33 cellular contexts compared by ENCODE assay signal in genomic region chr20:4725263-4725550, GRCh38. TPM values are rescaled to one million over a fixed set of nuclear protein-coding genes. Genes with fewer than 3 reads are reported as not detected.
"Had no signal": no experiment of that assay in that cellular context is flagged by ENCODE, and none has a peak within 500 bp of the region (broad histone marks: within the 10 kb centered on the region; RNA-seq: fewer than 3 reads in every experiment).

No MANE protein-coding gene starts in this region.

- H3K4me1 ChIP-seq: ascending aorta had no signal

- H3K4me3 ChIP-seq: ascending aorta, cardiac muscle cell had no signal

- ATAC-seq: activated CD4-positive, alpha-beta T cell treated with anti-CD3 and anti-CD28 coated beads for 36 hours; activated CD4-positive, CD25-positive, alpha-beta regulatory T cell treated with anti-CD3 and anti-CD28 coated beads, Interleukin-2, amount 50 U/mL, for 24 hours; activated CD8-positive, alpha-beta memory T cell treated with anti-CD3 and anti-CD28 coated beads, Interleukin-2, amount 10 ng/mL, durations not matched to agents 7 days and 5 days; activated CD8-positive, alpha-beta T cell treated with anti-CD3 and anti-CD28 coated beads, Interleukin-2, amount 10 ng/mL, durations not matched to agents 7 days and 5 days; activated naive CD8-positive, alpha-beta T cell treated with anti-CD3 and anti-CD28 coated beads, Interleukin-2, amount 50 U/mL, for 24 hours had no signal

- H3K4me3 Mint-ChIP-seq: activated CD4-positive, alpha-beta memory T cell treated with anti-CD3 and anti-CD28 coated beads, Interleukin-2, amount 10 ng/mL, durations not matched to agents 7 days and 5 days; activated CD4-positive, alpha-beta T cell treated with anti-CD3 and anti-CD28 coated beads for 36 hours; activated CD4-positive, alpha-beta T cell treated with anti-CD3 and anti-CD28 coated beads, Interleukin-2, amount 10 ng/mL, durations not matched to agents 7 days and 5 days; activated CD8-positive, alpha-beta memory T cell treated with anti-CD3 and anti-CD28 coated beads, Interleukin-2, amount 10 ng/mL, durations not matched to agents 7 days and 5 days; activated CD8-positive, alpha-beta T cell treated with anti-CD3 and anti-CD28 coated beads, Interleukin-2, amount 10 ng/mL, durations not matched to agents 7 days and 5 days; activated naive CD4-positive, alpha-beta T cell treated with anti-CD3 and anti-CD28 coated beads, Interleukin-2, amount 10 ng/mL, durations not matched to agents 7 days and 5 days; activated naive CD4-positive, alpha-beta T cell treated with anti-CD3 and anti-CD28 coated beads, Interleukin-2, amount 50 U/mL, for 24 hours; activated naive CD8-positive, alpha-beta T cell; activated naive CD8-positive, alpha-beta T cell treated with anti-CD3 and anti-CD28 coated beads, Interleukin-2, amount 10 ng/mL, durations not matched to agents 7 days and 5 days; activated naive CD8-positive, alpha-beta T cell treated with anti-CD3 and anti-CD28 coated beads, Interleukin-2, amount 50 U/mL, for 24 hours; activated T-cell treated with anti-CD3 and anti-CD28 coated beads, Interleukin-2, amount 50 U/mL, for 24 hours; brain; central memory CD8-positive, alpha-beta T cell; T-helper 1 cell treated with Interleukin-12 subunit alpha and Interleukin-12 subunit beta and Interleukin-4 antibody, amounts not matched to agents 30 μg/mL and 1 μg/mL, for 36 hours; T-helper 2 cell treated with Interferon-gamma antibody and Interleukin-4, amounts not matched to agents 5 μg/mL and 100 μg/mL, for 36 hours had no signal

- H3K27me3 ChIP-seq: ascending aorta, cardiac muscle cell had no signal

- H3K36me3 ChIP-seq: ascending aorta, cardiac muscle cell had no signal

- H3K27me3 Mint-ChIP-seq: activated CD4-positive, alpha-beta memory T cell treated with anti-CD3 and anti-CD28 coated beads, Interleukin-2, amount 10 ng/mL, durations not matched to agents 7 days and 5 days; activated CD4-positive, alpha-beta T cell treated with anti-CD3 and anti-CD28 coated beads for 36 hours; activated CD4-positive, alpha-beta T cell treated with anti-CD3 and anti-CD28 coated beads, Interleukin-2, amount 10 ng/mL, durations not matched to agents 7 days and 5 days; activated CD8-positive, alpha-beta memory T cell treated with anti-CD3 and anti-CD28 coated beads, Interleukin-2, amount 10 ng/mL, durations not matched to agents 7 days and 5 days; activated naive CD4-positive, alpha-beta T cell treated with anti-CD3 and anti-CD28 coated beads, Interleukin-2, amount 50 U/mL, for 24 hours; activated naive CD8-positive, alpha-beta T cell; activated naive CD8-positive, alpha-beta T cell treated with anti-CD3 and anti-CD28 coated beads, Interleukin-2, amount 10 ng/mL, durations not matched to agents 7 days and 5 days; activated naive CD8-positive, alpha-beta T cell treated with anti-CD3 and anti-CD28 coated beads, Interleukin-2, amount 50 U/mL, for 24 hours; activated T-cell treated with anti-CD3 and anti-CD28 coated beads, Interleukin-2, amount 50 U/mL, for 24 hours; central memory CD8-positive, alpha-beta T cell had no signal

- H3K27ac Mint-ChIP-seq: activated CD4-positive, alpha-beta memory T cell treated with anti-CD3 and anti-CD28 coated beads, Interleukin-2, amount 10 ng/mL, durations not matched to agents 7 days and 5 days; activated CD4-positive, alpha-beta T cell treated with anti-CD3 and anti-CD28 coated beads for 36 hours; activated CD4-positive, alpha-beta T cell treated with anti-CD3 and anti-CD28 coated beads, Interleukin-2, amount 10 ng/mL, durations not matched to agents 7 days and 5 days; activated CD8-positive, alpha-beta memory T cell treated with anti-CD3 and anti-CD28 coated beads, Interleukin-2, amount 10 ng/mL, durations not matched to agents 7 days and 5 days; activated CD8-positive, alpha-beta T cell treated with anti-CD3 and anti-CD28 coated beads, Interleukin-2, amount 10 ng/mL, durations not matched to agents 7 days and 5 days; activated naive CD4-positive, alpha-beta T cell treated with anti-CD3 and anti-CD28 coated beads, Interleukin-2, amount 10 ng/mL, durations not matched to agents 7 days and 5 days; activated naive CD4-positive, alpha-beta T cell treated with anti-CD3 and anti-CD28 coated beads, Interleukin-2, amount 50 U/mL, for 24 hours; activated naive CD8-positive, alpha-beta T cell; activated naive CD8-positive, alpha-beta T cell treated with anti-CD3 and anti-CD28 coated beads, Interleukin-2, amount 10 ng/mL, durations not matched to agents 7 days and 5 days; activated naive CD8-positive, alpha-beta T cell treated with anti-CD3 and anti-CD28 coated beads, Interleukin-2, amount 50 U/mL, for 24 hours; activated T-cell treated with anti-CD3 and anti-CD28 coated beads, Interleukin-2, amount 50 U/mL, for 24 hours; activated T-helper 2 cell treated with anti-CD3 and anti-CD28 coated beads, Interferon-gamma antibody, Interleukin-2, Interleukin-4, amounts not matched to agents 10 μg/mL and 5 μg/mL and 100 μg/mL, durations not matched to agents 14 hours and 24 hours and 36 hours; T-helper 1 cell treated with Interleukin-12 subunit alpha and Interleukin-12 subunit beta and Interleukin-4 antibody, amounts not matched to agents 30 μg/mL and 1 μg/mL, for 36 hours; T-helper 2 cell treated with Interferon-gamma antibody and Interleukin-4, amounts not matched to agents 5 μg/mL and 100 μg/mL, for 36 hours had no signal

- H3K36me3 Mint-ChIP-seq: activated CD8-positive, alpha-beta memory T cell treated with anti-CD3 and anti-CD28 coated beads, Interleukin-2, amount 10 ng/mL, durations not matched to agents 7 days and 5 days; activated naive CD4-positive, alpha-beta T cell treated with anti-CD3 and anti-CD28 coated beads, Interleukin-2, amount 10 ng/mL, durations not matched to agents 7 days and 5 days; activated naive CD4-positive, alpha-beta T cell treated with anti-CD3 and anti-CD28 coated beads, Interleukin-2, amount 50 U/mL, for 24 hours; activated naive CD8-positive, alpha-beta T cell; activated naive CD8-positive, alpha-beta T cell treated with anti-CD3 and anti-CD28 coated beads, Interleukin-2, amount 10 ng/mL, durations not matched to agents 7 days and 5 days; brain had no signal

- DNase-seq: activated CD4-positive, alpha-beta memory T cell treated with anti-CD3 and anti-CD28 coated beads, Interleukin-2, amount 10 ng/mL, durations not matched to agents 7 days and 5 days; activated CD4-positive, alpha-beta T cell treated with anti-CD3 and anti-CD28 coated beads for 1 hour; activated CD4-positive, alpha-beta T cell treated with anti-CD3 and anti-CD28 coated beads for 36 hours; activated CD4-positive, alpha-beta T cell treated with anti-CD3 and anti-CD28 coated beads for 48 hours; activated CD4-positive, alpha-beta T cell treated with anti-CD3 and anti-CD28 coated beads, Interleukin-2, amount 10 ng/mL, durations not matched to agents 7 days and 5 days; activated CD4-positive, alpha-beta T cell treated with anti-CD3 and anti-CD28 coated beads, Interleukin-2, amount 50 U/mL, for 48 hours; activated CD4-positive, CD25-positive, alpha-beta regulatory T cell; activated CD8-positive, alpha-beta memory T cell treated with anti-CD3 and anti-CD28 coated beads for 24 hours; activated CD8-positive, alpha-beta memory T cell treated with anti-CD3 and anti-CD28 coated beads, Interleukin-2, amount 10 ng/mL, durations not matched to agents 7 days and 5 days; activated CD8-positive, alpha-beta memory T cell treated with anti-CD3 and anti-CD28 coated beads, Interleukin-2, amount 50 U/mL, for 48 hours; activated CD8-positive, alpha-beta T cell treated with anti-CD3 and anti-CD28 coated beads, Interleukin-2, amount 10 ng/mL, durations not matched to agents 7 days and 5 days; activated effector memory CD4-positive, alpha-beta T cell treated with Interleukin-2 at 50 U/mL for 16 hours; activated gamma-delta T cell; activated naive CD4-positive, alpha-beta T cell treated with anti-CD3 and anti-CD28 coated beads, Interleukin-2, amount 10 ng/mL, durations not matched to agents 7 days and 5 days; activated naive CD4-positive, alpha-beta T cell treated with Interleukin-2 at 50 U/mL for 16 hours; activated naive CD8-positive, alpha-beta T cell treated with anti-CD3 and anti-CD28 coated beads, Interleukin-2, amount 10 ng/mL, durations not matched to agents 7 days and 5 days; activated naive CD8-positive, alpha-beta T cell treated with anti-CD3 and anti-CD28 coated beads, Interleukin-2, amount 50 U/mL, for 24 hours; activated T-cell treated with anti-CD3 and anti-CD28 coated beads, Interleukin-2, amount 50 U/mL, for 24 hours; T-helper 1 cell; T-helper 2 cell; T-helper 9 cell had no signal

- H3K27ac ChIP-seq: ascending aorta, cardiac muscle cell, VCaP had no signal

- H3K9me3 ChIP-seq: ascending aorta had no signal

- H3K9me3 Mint-ChIP-seq: activated CD4-positive, alpha-beta memory T cell treated with anti-CD3 and anti-CD28 coated beads, Interleukin-2, amount 10 ng/mL, durations not matched to agents 7 days and 5 days; activated CD4-positive, alpha-beta T cell treated with anti-CD3 and anti-CD28 coated beads, Interleukin-2, amount 10 ng/mL, durations not matched to agents 7 days and 5 days; activated naive CD4-positive, alpha-beta T cell treated with anti-CD3 and anti-CD28 coated beads, Interleukin-2, amount 10 ng/mL, durations not matched to agents 7 days and 5 days; activated naive CD4-positive, alpha-beta T cell treated with anti-CD3 and anti-CD28 coated beads, Interleukin-2, amount 50 U/mL, for 24 hours; activated naive CD8-positive, alpha-beta T cell treated with anti-CD3 and anti-CD28 coated beads, Interleukin-2, amount 10 ng/mL, durations not matched to agents 7 days and 5 days; activated naive CD8-positive, alpha-beta T cell treated with anti-CD3 and anti-CD28 coated beads, Interleukin-2, amount 50 U/mL, for 24 hours; activated T-cell treated with anti-CD3 and anti-CD28 coated beads, Interleukin-2, amount 50 U/mL, for 24 hours; activated T-helper 2 cell treated with anti-CD3 and anti-CD28 coated beads, Interferon-gamma antibody, Interleukin-2, Interleukin-4, amounts not matched to agents 10 μg/mL and 5 μg/mL and 100 μg/mL, durations not matched to agents 14 hours and 24 hours and 36 hours; central memory CD8-positive, alpha-beta T cell; T-helper 1 cell treated with Interleukin-12 subunit alpha and Interleukin-12 subunit beta and Interleukin-4 antibody, amounts not matched to agents 30 μg/mL and 1 μg/mL, for 36 hours; T-helper 2 cell treated with Interferon-gamma antibody and Interleukin-4, amounts not matched to agents 5 μg/mL and 100 μg/mL, for 36 hours had no signal

RNA-seq across cellular contexts. Expression of gene PRND, which starts 3.5 kb away (rescaled TPM):
- total RNA-seq: activated CD4-positive, alpha-beta memory T cell treated with anti-CD3 and anti-CD28 coated beads, Interleukin-2, amount 10 ng/mL, durations not matched to agents 7 days and 5 days; activated CD4-positive, alpha-beta T cell treated with anti-CD3 and anti-CD28 coated beads for 36 hours; activated CD4-positive, alpha-beta T cell treated with anti-CD3 and anti-CD28 coated beads, Interleukin-2, amount 10 ng/mL, durations not matched to agents 7 days and 5 days; activated CD8-positive, alpha-beta memory T cell treated with anti-CD3 and anti-CD28 coated beads, Interleukin-2, amount 10 ng/mL, durations not matched to agents 7 days and 5 days; activated CD8-positive, alpha-beta T cell treated with anti-CD3 and anti-CD28 coated beads, Interleukin-2, amount 10 ng/mL, durations not matched to agents 7 days and 5 days; activated naive CD8-positive, alpha-beta T cell treated with anti-CD3 and anti-CD28 coated beads, Interleukin-2, amount 10 ng/mL, durations not matched to agents 7 days and 5 days; activated T-helper 2 cell treated with anti-CD3 and anti-CD28 coated beads, Interferon-gamma antibody, Interleukin-2, Interleukin-4, amounts not matched to agents 10 μg/mL and 5 μg/mL and 100 μg/mL, durations not matched to agents 14 hours and 24 hours and 36 hours; ascending aorta; bronchial epithelial cell had no signal
- polyA plus RNA-seq: cardiac muscle cell had no signal
